In the genomic region with DNA sequence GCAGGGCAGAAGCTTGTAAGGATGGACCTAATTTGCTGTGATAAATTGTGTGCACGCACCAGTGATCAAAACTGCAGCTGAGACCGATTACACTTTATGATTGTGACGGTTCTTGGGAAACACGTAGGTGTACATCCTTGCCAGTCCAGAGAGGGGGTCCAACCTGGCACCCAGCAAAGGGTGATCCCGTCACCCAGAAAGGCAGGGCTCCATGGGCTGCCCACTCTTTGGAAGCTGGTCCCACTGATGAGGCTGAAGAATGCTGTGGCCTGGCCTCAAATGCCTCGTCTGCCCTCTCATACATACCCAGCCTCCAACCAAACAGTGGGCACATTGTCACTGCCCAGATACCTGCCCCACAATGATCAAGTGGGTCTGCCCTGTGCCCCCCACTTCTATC, we compare ENCODE assay signal across 23 cellular contexts.
DNase-seq lines count a peak whose midpoint lies in the region; ATAC-seq and TF ChIP-seq lines count a peak whose summit lies in the region.
"Had no signal": no experiment of that assay in that cellular context is flagged by ENCODE, and none has a peak within 500 bp of the region (broad histone marks: within the 10 kb centered on the region; RNA-seq: fewer than 3 reads in every experiment).

No MANE protein-coding gene starts in this region.

- H3K9me3 ChIP-seq in RWPE2 (ENCODE audit: severe bottlenecking) (no peaks in the 10 kb centered on the region), lower lobe of right lung (no peaks in the 10 kb centered on the region), spleen (no peaks in the 10 kb centered on the region)
- H3K9me3 ChIP-seq: A549 had no signal

- no peak overlapping the region for H3K27ac Mint-ChIP-seq in naive thymus-derived CD8-positive, alpha-beta T cell
- H3K27ac Mint-ChIP-seq: CD8-positive, alpha-beta T cell; HFFc6; IgD-negative memory B cell had no signal

- 76 to 94% (median 82%) methylated on average over 4 to 6 of the region's 6 CpGs for WGBS in spleen, 5 donors

- peaks cover 0 to 12% (median 0%) of the 10 kb centered on the region in 9 donors for H3K9me3 Mint-ChIP-seq in naive thymus-derived CD8-positive, alpha-beta T cell
- H3K9me3 Mint-ChIP-seq: CD8-positive, alpha-beta T cell had no signal

- ATAC-seq in RWPE2 (ENCODE audit: low read depth), result no peak
- ATAC-seq in lower lobe of right lung, result no peak
- no peak for ATAC-seq in GM19395 (IDR thresholded peaks at IDR 0.05; ENCODE audit: unreplicated experiment)
- ATAC-seq in naive thymus-derived CD8-positive, alpha-beta T cell, result no peak
- no peak for ATAC-seq in GM21786 (IDR thresholded peaks at IDR 0.05; ENCODE audit: unreplicated experiment)
- ATAC-seq: A549; CD8-positive, alpha-beta T cell; GM12878; HCT116; HepG2 had no signal

- H3K27ac ChIP-seq in RWPE2 (ENCODE audit: poor library complexity, severe bottlenecking) (no peak overlapping the region), lower lobe of right lung (no peak overlapping the region), spleen (no peak overlapping the region)
- H3K27ac ChIP-seq: 22Rv1, A549, GM23248 had no signal

- H3K4me3 Mint-ChIP-seq in naive thymus-derived CD8-positive, alpha-beta T cell, result no peak overlapping the region
- H3K4me3 Mint-ChIP-seq: CD8-positive, alpha-beta T cell; HFFc6; IgD-negative memory B cell had no signal

- POLR2A ChIA-PET in naive thymus-derived CD8-positive, alpha-beta T cell (lab: Charles Lee), result no interaction called here

- peak; percentile 46 for DNase-seq in activated effector memory CD4-positive, alpha-beta T cell treated with anti-CD3 and anti-CD28 coated beads, Interleukin-2, amount 50 U/mL, for 16 hours
- DNase-seq in activated effector memory CD4-positive, alpha-beta T cell treated with Interleukin-2 at 50 U/mL for 16 hours, result no peak
- DNase-seq in RWPE2 (ENCODE audit: low spot score) (peak; percentile 9), lower lobe of right lung (peak; percentile 21), spleen (peak; percentile 46)
- no peak for DNase-seq in naive thymus-derived CD8-positive, alpha-beta T cell
- DNase-seq: AML-193; Calu3; CD8-positive, alpha-beta T cell; DMS 273 treated with DMSO at 0.1 percent for 48 hours; DMS53; DND-41; EL; GM23248; HFFc6 had no signal

- no peak for TF ChIP-seq POLR2A in spleen (IDR thresholded peaks at IDR 0.05)

- H3K4me3 ChIP-seq in RWPE2 (ENCODE audit: severe bottlenecking) (no peak overlapping the region), lower lobe of right lung (no peak overlapping the region), spleen (no peak overlapping the region)
- H3K4me3 ChIP-seq: A549, GM12878, GM23248 had no signal

- intact Hi-C loops in lower lobe of right lung (cut with DNase I), result no loop called here
- intact Hi-C loops in spleen (cut with DNase I; ENCODE audit: low total_unique reads), result no loop called here

- peaks cover 10 to 22% (median 11%) of the 10 kb centered on the region in 4 donors for H3K4me1 Mint-ChIP-seq in naive thymus-derived CD8-positive, alpha-beta T cell

- TF ChIP-seq CTCF in RWPE2 (IDR thresholded peaks at IDR 0.05; ENCODE audit: poor library complexity, severe bottlenecking) (no peak), lower lobe of right lung (IDR thresholded peaks at IDR 0.05) (no peak), spleen (IDR thresholded peaks at IDR 0.05 in 8 of 11, conservative IDR thresholded peaks at IDR 0.05 in 3 of 11) (no peak)

- no peaks in the 10 kb centered on the region for H3K36me3 Mint-ChIP-seq in naive thymus-derived CD8-positive, alpha-beta T cell
- H3K36me3 Mint-ChIP-seq: CD8-positive, alpha-beta T cell had no signal

- H3K4me1 ChIP-seq in RWPE2 (ENCODE audit: insufficient read depth, poor library complexity, severe bottlenecking) (no peaks in the 10 kb centered on the region), lower lobe of right lung (no peaks in the 10 kb centered on the region), spleen (no peaks in the 10 kb centered on the region)
- H3K4me1 ChIP-seq: A549 had no signal

- H3K36me3 ChIP-seq in RWPE2 (ENCODE audit: low read depth), result no peaks in the 10 kb centered on the region
- no peaks in the 10 kb centered on the region for H3K36me3 ChIP-seq in lower lobe of right lung
- no peaks in the 10 kb centered on the region for H3K36me3 ChIP-seq in spleen

- H3K27me3 Mint-ChIP-seq in naive thymus-derived CD8-positive, alpha-beta T cell, result no peaks in the 10 kb centered on the region
- H3K27me3 Mint-ChIP-seq: IgD-negative memory B cell had no signal

- H3K27me3 ChIP-seq in RWPE2 (ENCODE audit: insufficient read depth, poor library complexity, severe bottlenecking), result peaks cover 3% of the 10 kb centered on the region
- H3K27me3 ChIP-seq in lower lobe of right lung (ENCODE audit: low read depth), result no peaks in the 10 kb centered on the region
- H3K27me3 ChIP-seq in spleen (replicated peaks in 1 of 7), result no peaks in the 10 kb centered on the region

Comparison
In these comparisons a context has a peak if more than half of its experiments do, and no peak if none do; other contexts are left out.
1. DNase-seq: peak in activated effector memory CD4-positive, alpha-beta T cell treated with anti-CD3 and anti-CD28 coated beads, Interleukin-2, amount 50 U/mL, for 16 hours (single experiment), RWPE2 (single experiment), lower lobe of right lung (single experiment) and spleen (single experiment); none in activated effector memory CD4-positive, alpha-beta T cell treated with Interleukin-2 at 50 U/mL for 16 hours (single experiment) and naive thymus-derived CD8-positive, alpha-beta T cell (0 of 10).